15 cellular contexts compared by ENCODE assay signal in genomic region chr11:44954051-44954906, GRCh38. TPM values are rescaled to one million over a fixed set of nuclear protein-coding genes. Genes with fewer than 3 reads are reported as not detected.
DNase-seq lines count a peak whose midpoint lies in the region; ATAC-seq and TF ChIP-seq lines count a peak whose summit lies in the region.
"Had no signal": no experiment of that assay in that cellular context is flagged by ENCODE, and none has a peak within 500 bp of the region (broad histone marks: within the 10 kb centered on the region; RNA-seq: fewer than 3 reads in every experiment).

No MANE protein-coding gene starts in this region.

- no peaks in the 10 kb centered on the region for H3K9me2 ChIP-seq in GM23248 (ENCODE audit: insufficient read depth)

- peaks cover 2% of the 10 kb centered on the region; the same call in 1 of the 2 replicates for H3K79me2 ChIP-seq in GM23248 (ENCODE audit: insufficient read depth)

- in situ Hi-C loops in GM23248 (cut with MboI): no loop called here

- CTCF ChIA-PET in AG04450 (lab: Charles Lee): interaction anchor here (0.5 to 2.5 kb wide), 7 partner anchors 8 to 398 kb away, joined by 3 to 21 read pairs (median 5); no protein-coding TSS in a partner anchor
- CTCF ChIA-PET in RWPE1 (lab: Yijun Ruan, JAX): interaction anchor here (1.0 kb wide), 1 partner anchor 18 kb away, joined by 5 read pairs; no protein-coding TSS in a partner anchor

- POLR2A ChIA-PET in AG04450 (lab: Yijun Ruan, JAX) (interaction anchor here (0.7 kb wide), 1 partner anchor 21 kb away, joined by 4 read pairs; no protein-coding TSS in a partner anchor), RWPE1 (lab: Yijun Ruan, JAX; ENCODE audit: low non-redundant PET) (no interaction called here)

- H3K4me2 ChIP-seq in GM23248 (ENCODE audit: unreplicated experiment): peak overlapping the region; percentile 49

- H3K4me3 ChIP-seq in AG04450 (ENCODE audit: low read depth, low read length) (no peak overlapping the region), GM23248 (no peak overlapping the region), mucosa of rectum (ENCODE audit: low read length in 2 of 2) (no peak overlapping the region), body of pancreas (no peak overlapping the region)

- ATAC-seq in body of pancreas: no peak

- no peaks in the 10 kb centered on the region for H4K20me1 ChIP-seq in GM23248 (ENCODE audit: insufficient read depth)

- H2AFZ ChIP-seq in GM23248: no peak overlapping the region

- WGBS in GM23248 (ENCODE audit: low coverage in 1 of 2, low lambda C conversion rate in 2 of 2, missing lambda C conversion rate in 2 of 2), 2 experiments: 84 to 86% methylated on average over 11 to 12 of the region's 12 CpGs
- 83 to 85% methylated on average over 11 to 12 of the region's 12 CpGs for WGBS in body of pancreas, 2 donors

- no peak for TF ChIP-seq POLR2A in body of pancreas (IDR thresholded peaks at IDR 0.05)

- H3K36me3 ChIP-seq in GM23248 (ENCODE audit: low read depth) (no peaks in the 10 kb centered on the region), mucosa of rectum (ENCODE audit: control insufficient read depth in 2 of 2, insufficient read depth in 2 of 2, low read length in 2 of 2) (no peaks in the 10 kb centered on the region), body of pancreas (replicated peaks in 1 of 2; ENCODE audit: insufficient read depth in 1 of 2, low read depth in 2 of 2) (no peaks in the 10 kb centered on the region)

- peaks cover 9% of the 10 kb centered on the region for H3K4me1 ChIP-seq in GM23248 (ENCODE audit: insufficient read depth)
- peaks cover 33 to 49% of the 10 kb centered on the region in 2 donors for H3K4me1 ChIP-seq in mucosa of rectum (ENCODE audit: control insufficient read depth in 2 of 2, insufficient read depth in 2 of 2, low read length in 2 of 2)
- peaks cover 28% of the 10 kb centered on the region for H3K4me1 ChIP-seq in body of pancreas

- no peak for TF ChIP-seq CTCF in AG04450 (IDR thresholded peaks at IDR 0.05; ENCODE audit: low read depth, low read length)
- no peak for TF ChIP-seq CTCF in RWPE1 (conservative IDR thresholded peaks at IDR 0.05; ENCODE audit: low read depth)
- no peak for TF ChIP-seq CTCF in body of pancreas (IDR thresholded peaks at IDR 0.05)

- intact Hi-C loops in body of pancreas (cut with DNase I): no loop called here

- H3K27ac ChIP-seq in AG04450 (ENCODE audit: low read depth, low read length) (peak overlapping the region; percentile 47), GM23248 (peak overlapping the region; percentile 30; the same call in 1 of the 2 replicates), RWPE1 (peak overlapping the region; percentile 77), mucosa of rectum (ENCODE audit: low read depth in 2 of 2, low read length in 2 of 2) (peak overlapping the region; percentile 53 to 60), body of pancreas (peak overlapping the region in 1 of 4 donors; percentile 55)
- H3K27ac ChIP-seq: C4-2B had no signal

- H3K9me3 ChIP-seq in AG04450 (ENCODE audit: control insufficient read depth, insufficient read depth, low read length) (peaks cover under 1% of the 10 kb centered on the region; the same call in 1 of the 2 replicates), GM23248 (ENCODE audit: low read depth) (no peaks in the 10 kb centered on the region), mucosa of rectum (ENCODE audit: control insufficient read depth in 2 of 2, low read length in 2 of 2) (no peaks in the 10 kb centered on the region), body of pancreas (no peaks in the 10 kb centered on the region)

- peaks cover 12% of the 10 kb centered on the region; the same call in 1 of the 2 replicates for H3F3A ChIP-seq in GM23248 (ENCODE audit: insufficient read depth)

- H3K9ac ChIP-seq in GM23248 (no peak overlapping the region), mucosa of rectum (ENCODE audit: low read depth in 1 of 2, low read length in 2 of 2) (peak overlapping the region in 1 of 2 donors; percentile 14)

- DNase-seq in AG04450 (ENCODE audit: low read depth, low spot score) (no peak), GM23248 (no peak), RWPE1 (ENCODE audit: low spot score) (no peak), body of pancreas (no peak), hippocampal formation (lab: John Stamatoyannopoulos, UW) (no peak), activated gamma-delta T cell treated with Interleukin-2 at 50 U/mL for 16 hours (no peak)
- DNase-seq in activated CD4-positive, alpha-beta T cell treated with anti-CD3 and anti-CD28 coated beads, Interleukin-2, amount 50 U/mL, for 4 hours: no peak
- DNase-seq: activated CD4-positive, alpha-beta T cell treated with anti-CD3 and anti-CD28 coated beads, Interleukin-2, amount 10 ng/mL, durations not matched to agents 7 days and 5 days; immature natural killer cell; Karpas-422; stimulated activated CD4-positive, alpha-beta T cell treated with anti-CD3 and anti-CD28 coated beads, Interleukin-4, amount 100 ng/mL, for 1 hour; stimulated activated naive CD4-positive, alpha-beta T cell; T-helper 2 cell had no signal

- H3K27me3 ChIP-seq in AG04450 (ENCODE audit: control insufficient read depth, insufficient read depth, low read length): peaks cover 41% of the 10 kb centered on the region
- no peaks in the 10 kb centered on the region for H3K27me3 ChIP-seq in GM23248 (replicated peaks; ENCODE audit: insufficient read depth)
- no peaks in the 10 kb centered on the region for H3K27me3 ChIP-seq in mucosa of rectum (ENCODE audit: control insufficient read depth in 2 of 2, insufficient read depth in 2 of 2, low read length in 2 of 2)
- no peaks in the 10 kb centered on the region for H3K27me3 ChIP-seq in body of pancreas

RNA-seq across cellular contexts. Expression of gene TP53I11, which starts 3.6 kb away (rescaled TPM):
- polyA plus RNA-seq in AG04450 (2011; rRNA removed) (6.3 and 10.6 TPM in 2 replicates), GM23248 (2016; fragmentation: Nextera tagmentation; extraction: Ambion mirVana) (117 and 118 TPM in 2 replicates)
- 13.4 and 17.3 TPM in 2 replicates for polyA minus RNA-seq in AG04450 (2011; rRNA and poly(A)+ RNA removed)
- total RNA-seq in GM23248 (2014; rRNA removed; shearing (Covaris generic)): 59.9 and 66.5 TPM in 2 replicates
- 10 to 100 TPM; 21.8 to 91.0 TPM for total RNA-seq in body of pancreas
